23 cellular contexts compared by ENCODE assay signal in genomic region chrX:115467961-115468360, GRCh38.
DNase-seq lines count a peak whose midpoint lies in the region; ATAC-seq, FAIRE-seq and TF ChIP-seq lines count a peak whose summit lies in the region.
"Had no signal": no experiment of that assay in that cellular context is flagged by ENCODE, and none has a peak within 500 bp of the region (broad histone marks: within the 10 kb centered on the region; RNA-seq: fewer than 3 reads in every experiment).

No MANE protein-coding gene starts in this region.

- H3K4me1 ChIP-seq in kidney (ENCODE audit: control insufficient read depth in 1 of 2, insufficient read depth in 1 of 2, low read depth in 1 of 2, low read length in 2 of 2) = no peaks in the 10 kb centered on the region
- no peaks in the 10 kb centered on the region for H3K4me1 ChIP-seq in pancreas
- H3K4me1 ChIP-seq: BLaER1 treated with 17β-estradiol and CSF1 and Interleukin-3, amounts not matched to agents 10 nM and 100 nM; Caco-2 had no signal

- peak; percentile 37 to 51 for DNase-seq in dermis microvascular lymphatic vessel endothelial cell (ENCODE audit: low read depth in 2 of 2)
- DNase-seq in kidney = no peak
- no peak for DNase-seq in pancreas
- no peak for DNase-seq in medulla oblongata (ENCODE audit: extremely low spot score)
- no peak for DNase-seq in H54 (ENCODE audit: insufficient read length, low spot score)
- DNase-seq: 8988T; AML-193; Caco-2; Calu3; CD4-positive, alpha-beta T cell; CD8-positive, alpha-beta T cell; DMS79 treated with DMSO at 0.1 percent for 48 hours; GDM1 had no signal

- no peaks in the 10 kb centered on the region for H3K9me3 ChIP-seq in kidney (ENCODE audit: control insufficient read depth in 1 of 2, low read length in 2 of 2)
- H3K9me3 ChIP-seq in pancreas = no peaks in the 10 kb centered on the region
- H3K9me3 ChIP-seq: Caco-2 had no signal

- H3K4me3 ChIP-seq in kidney (ENCODE audit: low read length in 2 of 2) (no peak overlapping the region), pancreas (no peak overlapping the region)
- H3K4me3 ChIP-seq: BLaER1 treated with 17β-estradiol and CSF1 and Interleukin-3, amounts not matched to agents 10 nM and 100 nM; GM12878 had no signal

- FAIRE-seq in G401.6 (lab: Jason Lieb, UNC) (peak; percentile 3), kidney (lab: Jason Lieb, UNC) (peak; percentile 80), pancreas (lab: Jason Lieb, UNC) (peak; percentile 39), H54 (lab: Jason Lieb, UNC) (no peak)
- FAIRE-seq: A204.1, D721Med, GM12878, GM12892, GM19239 had no signal

- peaks cover 0 to 22% (median 3%) of the 10 kb centered on the region in 4 donors for H3K27me3 ChIP-seq in pancreas

- H3K27ac ChIP-seq in kidney (ENCODE audit: low read depth in 2 of 2, low read length in 2 of 2) (no peak overlapping the region), pancreas (no peak overlapping the region)
- H3K27ac ChIP-seq: BLaER1 treated with 17β-estradiol and CSF1 and Interleukin-3, amounts not matched to agents 10 nM and 100 nM; C4-2B had no signal

- TF ChIP-seq CTCF in kidney (IDR thresholded peaks at IDR 0.05; ENCODE audit: borderline replicate concordance, extremely low read depth, insufficient read depth) = no peak
- no peak for TF ChIP-seq CTCF in pancreas (IDR thresholded peaks at IDR 0.05)

- intact Hi-C loops in kidney (cut with DNase I) (no loop called here), pancreas (cut with DNase I) (no loop called here)

- no peak overlapping the region for H3K9ac ChIP-seq in kidney (ENCODE audit: low read length in 2 of 2)
- H3K9ac ChIP-seq: BLaER1 treated with 17β-estradiol and CSF1 and Interleukin-3, amounts not matched to agents 10 nM and 100 nM had no signal

- TF ChIP-seq POLR2A in H54 (IDR thresholded peaks at IDR 0.05; ENCODE audit: low read depth, low read length) = no peak

- H3K36me3 ChIP-seq in kidney (ENCODE audit: control insufficient read depth in 1 of 2, insufficient read depth in 2 of 2, low read length in 2 of 2) = no peaks in the 10 kb centered on the region
- H3K36me3 ChIP-seq in pancreas = no peaks in the 10 kb centered on the region
- H3K36me3 ChIP-seq: BLaER1 treated with 17β-estradiol and CSF1 and Interleukin-3, amounts not matched to agents 10 nM and 100 nM had no signal

- no peak for ATAC-seq in pancreas
- ATAC-seq in HG03139 (IDR thresholded peaks at IDR 0.05; ENCODE audit: unreplicated experiment) = no peak
- no peak for ATAC-seq in HG02623 (IDR thresholded peaks at IDR 0.05; ENCODE audit: unreplicated experiment)
- ATAC-seq: CD8-positive, alpha-beta T cell had no signal

Comparison
In these comparisons a context has a peak if more than half of its experiments do, and no peak if none do; other contexts are left out.
1. DNase-seq: peak in dermis microvascular lymphatic vessel endothelial cell (2 of 2); none in kidney (single experiment), pancreas (0 of 6), medulla oblongata (single experiment) and H54 (single experiment).